ENCODE assay signal across 26 cellular contexts in genomic region chr16:12845282-12845681, GRCh38. TPM values are rescaled to one million over a fixed set of nuclear protein-coding genes. Genes with fewer than 3 reads are reported as not detected.
"Had no signal": no experiment of that assay in that cellular context is flagged by ENCODE, and none has a peak within 500 bp of the region (broad histone marks: within the 10 kb centered on the region; RNA-seq: fewer than 3 reads in every experiment).

No MANE protein-coding gene starts in this region.

- H3K36me3 ChIP-seq: stomach, suprapubic skin, thoracic aorta, thyroid gland, tibial artery, tibial nerve, transverse colon, upper lobe of left lung, upper lobe of right lung, uterus, vagina had no signal

- H3K9me3 ChIP-seq: stomach, suprapubic skin, testis, thoracic aorta, thyroid gland, tibial artery, transverse colon, upper lobe of left lung, upper lobe of right lung, uterus, vagina had no signal

- H3K4me3 ChIP-seq: stomach, suprapubic skin, testis, thoracic aorta, thyroid gland, tibial artery, tibial nerve, transverse colon, upper lobe of left lung, upper lobe of right lung, uterus, vagina had no signal

- DNase-seq: stimulated activated CD4-positive, alpha-beta T cell treated with anti-CD3 and anti-CD28 coated beads, Interleukin-2, amount 100 ng/mL, for 48 hours; stimulated activated CD4-positive, alpha-beta T cell treated with anti-CD3 and anti-CD28 coated beads, Interleukin-4, amount 100 ng/mL, for 1 hour; stimulated activated CD4-positive, alpha-beta T cell treated with anti-CD3 and anti-CD28 coated beads, Interleukin-4, amount 100 ng/mL, for 24 hours; stimulated activated CD4-positive, alpha-beta T cell treated with anti-CD3 and anti-CD28 coated beads, Interleukin-4, amount 100 ng/mL, for 4 hours; stimulated activated CD8-positive, alpha-beta memory T cell treated with anti-CD3 and anti-CD28 coated beads, Interleukin-4, amount 100 ng/mL, for 48 hours; stimulated activated naive B cell treated with anti-CD40 and anti-IgM and Interleukin-4, amounts not matched to agents 10 μg/mL and 1 μg/mL and 100 μg/mL, for 72 hours; stimulated activated naive CD4-positive, alpha-beta T cell; stimulated activated naive CD4-positive, alpha-beta T cell treated with Interleukin-2 at 50 U/mL for 16 hours; stimulated activated naive CD8-positive, alpha-beta T cell treated with anti-CD3 and anti-CD28 coated beads, Interleukin-15, amount 100 ng/mL, for 72 hours; stimulated activated naive CD8-positive, alpha-beta T cell treated with anti-CD3 and anti-CD28 coated beads, Interleukin-15, Interleukin-2, amounts not matched to agents 100 U/mL and 50 U/mL, for 24 hours; stomach; substantia nigra; testis; thyroid gland; tibial artery; transverse colon; trophoblast cell; upper lobe of left lung; upper lobe of right lung; uterus had no signal

- H3K27ac ChIP-seq: stomach, suprapubic skin, testis, thoracic aorta, thyroid gland, tibial artery, tibial nerve, transverse colon, upper lobe of left lung, upper lobe of right lung, uterus, vagina had no signal

- H3K27me3 ChIP-seq: stomach, suprapubic skin, testis, thyroid gland, tibial artery, tibial nerve, transverse colon, upper lobe of left lung, upper lobe of right lung, uterus, vagina had no signal

- ATAC-seq: stimulated activated memory B cell treated with anti-CD40 and anti-IgM and Interleukin-4, amounts not matched to agents 10 μg/mL and 1 μg/mL and 100 μg/mL, for 72 hours; stimulated activated naive B cell treated with anti-CD40 and anti-IgM and Interleukin-4, amounts not matched to agents 10 μg/mL and 1 μg/mL and 100 μg/mL, for 72 hours; stimulated activated naive CD8-positive, alpha-beta T cell treated with anti-CD3 and anti-CD28 coated beads, Interleukin-15, amount 100 ng/mL, for 72 hours; stimulated activated naive CD8-positive, alpha-beta T cell treated with anti-CD3 and anti-CD28 coated beads, Interleukin-15, Interleukin-2, amounts not matched to agents 100 U/mL and 50 U/mL, for 24 hours; upper lobe of right lung had no signal

- FAIRE-seq: urothelium cell line had no signal

- H3K4me1 ChIP-seq: stomach, suprapubic skin, testis, thyroid gland, tibial artery, tibial nerve, transverse colon, upper lobe of left lung, upper lobe of right lung, uterus, vagina had no signal

RNA-seq across cellular contexts. Expression of gene SHISA9, which starts 56.1 kb away (rescaled TPM):
- total RNA-seq: upper lobe of right lung had no signal
